In genomic region chr19:58544591-58545285, GRCh38 we compare ENCODE assay signal across 8 cellular contexts. TPM values are rescaled to one million over a fixed set of nuclear protein-coding genes. Genes with fewer than 3 reads are reported as not detected.
A peak's percentile ranks its signal among the peaks of the same experiment; 100 is the strongest.
DNase-seq lines count a peak whose midpoint lies in the region; ATAC-seq and TF ChIP-seq lines count a peak whose summit lies in the region.

No MANE protein-coding gene starts in this region.

- H3K27me3 ChIP-seq in osteoblast (ENCODE audit: insufficient read depth, low read length) = peaks cover 12% of the 10 kb centered on the region

- peak overlapping the region; percentile 56 for H2AFZ ChIP-seq in osteoblast (ENCODE audit: low read length)

- CTCF ChIA-PET in AG04449 (lab: Yijun Ruan, JAX) = interaction anchor here (3.1 to 3.8 kb wide), 2 partner anchors 10 to 25 kb away, joined by 22 to 42 read pairs; partner anchors contain the start of genes CHMP2A and ZBTB45

- POLR2A ChIA-PET in AG04449 (lab: Yijun Ruan, JAX) = interaction anchor here (0.9 to 3.9 kb wide), 8 partner anchors 9 to 28 kb away, joined by 3 to 81 read pairs (median 4); partner anchors contain the start of genes CHMP2A, UBE2M and ZBTB45

- ATAC-seq in HG03378 (IDR thresholded peaks at IDR 0.05; ENCODE audit: unreplicated experiment) = peak; percentile 21

- H3K4me1 ChIP-seq in osteoblast (ENCODE audit: insufficient read depth, low read length) = peaks cover 14% of the 10 kb centered on the region

- peak overlapping the region; percentile 87 for H3K4me2 ChIP-seq in osteoblast (ENCODE audit: insufficient read depth, low read length)

- peaks cover 52% of the 10 kb centered on the region for H3K79me2 ChIP-seq in osteoblast (ENCODE audit: insufficient read depth, low read length)

- H4K20me1 ChIP-seq in osteoblast (ENCODE audit: insufficient read depth, low read length) = peaks cover 45% of the 10 kb centered on the region

- no peaks in the 10 kb centered on the region for H3K9me3 ChIP-seq in osteoblast (ENCODE audit: low read depth, low read length)

- no peak for TF ChIP-seq CTCF in AG04449 (IDR thresholded peaks at IDR 0.05; ENCODE audit: insufficient read depth, low read length, missing control alignments)
- no peak for TF ChIP-seq CTCF in osteoblast (IDR thresholded peaks at IDR 0.05; ENCODE audit: extremely low read depth, low read depth, low read length)

- peak overlapping the region; percentile 90 for H3K27ac ChIP-seq in osteoblast (ENCODE audit: low read depth, low read length)

- peaks cover 36% of the 10 kb centered on the region for H3K36me3 ChIP-seq in osteoblast (ENCODE audit: insufficient read depth, low read length)

- DNase-seq in AG04449 (ENCODE audit: low read depth, low spot score) = no peak
- DNase-seq in GM19240 (ENCODE audit: insufficient read length, low spot score) = peak; percentile 69
- peak; percentile 65 to 67 for DNase-seq in activated CD4-positive, alpha-beta T cell treated with anti-CD3 and anti-CD28 coated beads, Interleukin-2, amount 50 U/mL, for 4 hours
- DNase-seq in fibroblast of peridontal ligament (ENCODE audit: extremely low read depth) = peak; percentile 21
- DNase-seq in osteoblast (ENCODE audit: insufficient read length, low spot score, missing footprints) = peak; percentile 99
- no peak for DNase-seq in NOMO-1 treated with DMSO at 0.1 percent for 48 hours (lab: John Stamatoyannopoulos, UW; ENCODE audit: unreplicated experiment)
- no peak for DNase-seq in OCI-M1 (lab: John Stamatoyannopoulos, UW)

- H3K4me3 ChIP-seq in AG04449 (ENCODE audit: low read depth, low read length) (peak overlapping the region; percentile 84), osteoblast (ENCODE audit: insufficient read depth, low read length) (peak overlapping the region; percentile 96)

RNA-seq across cellular contexts. Expression of gene TRIM28, which starts 0.9 kb away (rescaled TPM):
- total RNA-seq in osteoblast = 224 and 248 TPM in 2 replicates

RNA-seq across cellular contexts. Expression of gene CHMP2A, which starts 10.2 kb away (rescaled TPM):
- 98.1 and 106 TPM in 2 replicates for total RNA-seq in osteoblast

RNA-seq across cellular contexts. Expression of gene UBE2M, which starts 13.7 kb away (rescaled TPM):
- 54.6 and 56.6 TPM in 2 replicates for total RNA-seq in osteoblast

RNA-seq across cellular contexts. Expression of gene ZBTB45, which starts 25.1 kb away (rescaled TPM):
- total RNA-seq in osteoblast = 6.9 and 8.5 TPM in 2 replicates

RNA-seq across cellular contexts. Expression of gene MZF1, which starts 28.4 kb away (rescaled TPM):
- 22.7 and 23.9 TPM in 2 replicates for total RNA-seq in osteoblast

Comparison
In these comparisons a context has a peak if more than half of its experiments do, and no peak if none do; other contexts are left out.
1. DNase-seq: peak in GM19240 (single experiment), activated CD4-positive, alpha-beta T cell treated with anti-CD3 and anti-CD28 coated beads, Interleukin-2, amount 50 U/mL, for 4 hours (2 of 2), fibroblast of peridontal ligament (single experiment) and osteoblast (single experiment); none in AG04449 (single experiment), NOMO-1 treated with DMSO at 0.1 percent for 48 hours (single experiment) and OCI-M1 (single experiment).